Comparison of ENCODE assay signal across 1 cellular context in the genomic region with DNA sequence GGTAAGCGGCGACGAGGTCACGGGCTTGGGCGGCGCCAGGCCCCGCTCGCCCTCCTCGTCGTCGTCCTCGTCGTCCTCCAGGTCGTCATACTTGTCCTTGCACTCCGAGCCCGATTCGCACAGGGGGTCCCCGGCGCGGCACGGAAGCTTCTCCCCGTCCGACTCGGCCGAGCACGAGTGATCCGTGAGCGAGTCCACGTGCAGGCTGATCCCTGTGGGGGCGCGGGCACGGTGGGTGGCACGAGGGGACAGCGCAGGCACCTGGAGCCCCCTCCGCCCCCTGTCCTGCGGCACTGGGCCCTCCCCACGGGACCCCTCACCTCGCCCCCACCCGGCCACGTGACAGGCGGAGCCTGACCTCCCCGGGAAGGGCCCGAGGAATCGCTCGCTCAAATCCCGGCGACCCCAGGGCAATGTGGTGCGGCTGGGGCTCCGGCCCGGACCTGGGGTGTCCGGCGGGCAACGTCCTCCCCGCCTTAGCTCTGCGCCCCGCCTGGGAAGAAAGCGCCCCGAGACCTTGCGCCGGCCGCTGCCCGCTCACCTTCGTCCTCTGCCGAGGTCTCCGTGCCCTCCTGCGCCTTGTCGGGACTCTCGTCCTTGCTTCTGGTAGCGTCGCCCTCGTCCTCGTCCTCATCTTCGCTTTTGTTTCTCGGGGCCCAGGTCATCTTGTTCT.
TF ChIP-seq lines count a peak whose summit lies in the region.

No MANE protein-coding gene starts in this region.

TF ChIP-seq in H1, 55 proteins besides CTCF, POLR2A, EP300 and RAD21:
- TF ChIP-seq BRCA1 (IDR thresholded peaks at IDR 0.05; ENCODE audit: low read depth, low read length), result no peak
- peak; percentile 30; the same call in 1 of the 2 replicates for TF ChIP-seq POLR2AphosphoS5 (IDR thresholded peaks at IDR 0.05; ENCODE audit: low read depth, low read length)
- no peak for TF ChIP-seq SP1 (IDR thresholded peaks at IDR 0.05; ENCODE audit: low read depth, low read length)
- TF ChIP-seq KDM5A (IDR thresholded peaks at IDR 0.05; ENCODE audit: low read length), result no peak
- no peak for TF ChIP-seq YY1 (IDR thresholded peaks at IDR 0.05; ENCODE audit: low read depth, low read length)
